8 cellular contexts compared by ENCODE assay signal in the genomic region with DNA sequence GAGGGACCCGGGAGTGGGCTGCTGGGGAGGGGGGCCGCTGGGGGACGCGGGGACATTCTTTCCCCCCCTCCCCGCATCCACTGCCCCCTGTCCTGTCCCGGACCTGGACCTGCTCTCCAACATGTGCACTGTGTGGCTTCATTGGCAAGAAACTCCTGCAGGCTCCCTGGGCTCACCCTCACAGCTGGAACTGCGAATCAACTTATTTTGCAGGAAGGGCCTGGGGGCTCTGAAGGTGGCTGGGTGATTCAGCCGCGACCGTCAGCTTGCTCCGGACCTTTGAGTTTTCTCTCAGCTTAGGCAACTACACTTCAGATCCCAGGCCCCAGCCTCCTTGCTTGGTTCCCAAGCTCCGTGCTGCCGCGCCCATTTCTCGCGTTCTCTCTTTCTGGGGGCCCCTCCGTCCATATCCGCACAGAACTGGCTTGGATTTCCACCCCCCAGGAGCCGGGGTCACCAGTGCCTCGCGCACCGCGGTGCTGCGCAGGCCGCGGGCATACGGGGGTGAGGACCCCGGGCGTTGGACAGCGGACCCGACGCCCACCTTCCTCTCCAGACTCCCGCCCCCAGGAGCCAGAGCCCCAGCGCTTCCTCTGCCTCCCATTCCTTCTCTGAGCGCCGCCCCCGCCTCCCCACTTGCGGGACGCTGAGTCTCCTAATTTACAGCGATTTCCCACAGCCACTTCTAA. TPM values are rescaled to one million over a fixed set of nuclear protein-coding genes. Genes with fewer than 3 reads are reported as not detected.
A peak's percentile ranks its signal among the peaks of the same experiment; 100 is the strongest.
DNase-seq lines count a peak whose midpoint lies in the region; ATAC-seq and TF ChIP-seq lines count a peak whose summit lies in the region.

No MANE protein-coding gene starts in this region.

- H3K27me3 ChIP-seq in Loucy (ENCODE audit: insufficient read depth, low read length, poor library complexity, severe bottlenecking) (no peaks in the 10 kb centered on the region), lung (ENCODE audit: control insufficient read depth, insufficient read depth) (no peaks in the 10 kb centered on the region)

- no peaks in the 10 kb centered on the region for H3K9me3 ChIP-seq in Loucy (ENCODE audit: insufficient read depth, low read depth, low read length)
- no peaks in the 10 kb centered on the region for H3K9me3 ChIP-seq in lung (ENCODE audit: control insufficient read depth in 2 of 2, insufficient read depth in 1 of 2, low read length in 1 of 2)

- H3K27ac ChIP-seq in lung (ENCODE audit: low read depth in 1 of 2, low read length in 1 of 2) (peak overlapping the region; percentile 87 to 100), urinary bladder (ENCODE audit: low read depth) (peak overlapping the region; percentile 79)

- no peaks in the 10 kb centered on the region for H3F3A ChIP-seq in Loucy (ENCODE audit: low read depth)

- no peaks in the 10 kb centered on the region for H4K20me1 ChIP-seq in Loucy (ENCODE audit: insufficient read depth, low read length, poor library complexity, severe bottlenecking)

- H3K79me2 ChIP-seq in Loucy (ENCODE audit: insufficient read depth, low read length): peaks cover 10% of the 10 kb centered on the region; the same call in 1 of the 2 replicates

- no peaks in the 10 kb centered on the region for H3K36me3 ChIP-seq in Loucy (ENCODE audit: insufficient read depth, low read length)
- no peaks in the 10 kb centered on the region for H3K36me3 ChIP-seq in lung (ENCODE audit: control insufficient read depth in 2 of 2, insufficient read depth in 2 of 2, low read length in 2 of 2)
- H3K36me3 ChIP-seq in urinary bladder (ENCODE audit: insufficient read depth): no peaks in the 10 kb centered on the region

- DNase-seq in AG20443 (ENCODE audit: low spot score) (peak; percentile 47), choroid plexus epithelial cell (ENCODE audit: low read depth) (peak; percentile 64), lung (ENCODE audit: low spot score) (no peak), NCI-H2107 (lab: John Stamatoyannopoulos, UW) (no peak), NCI-H1048 (lab: John Stamatoyannopoulos, UW) (no peak), cerebellar nuclear complex (lab: John Stamatoyannopoulos, UW) (no peak)

- H3K9me2 ChIP-seq in Loucy (replicated peaks; ENCODE audit: low read depth, low read length): no peaks in the 10 kb centered on the region

- H3K4me3 ChIP-seq in Loucy (ENCODE audit: low read length, poor library complexity, severe bottlenecking): peak overlapping the region; percentile 80
- peak overlapping the region; percentile 92 for H3K4me3 ChIP-seq in choroid plexus epithelial cell (ENCODE audit: low read depth, low read length)
- peak overlapping the region; percentile 15 for H3K4me3 ChIP-seq in lung
- peak overlapping the region; percentile 95 for H3K4me3 ChIP-seq in urinary bladder (ENCODE audit: low read depth, low read length)

- H3K9ac ChIP-seq in Loucy (ENCODE audit: low read depth, low read length, poor library complexity, severe bottlenecking): peak overlapping the region; percentile 75

- H3K4me1 ChIP-seq in Loucy (ENCODE audit: insufficient read depth, low read length, poor library complexity, severe bottlenecking) (peaks cover 46% of the 10 kb centered on the region), lung (ENCODE audit: control insufficient read depth in 2 of 2, insufficient read depth in 2 of 2, low read length in 2 of 2) (peaks cover 9 to 29% of the 10 kb centered on the region in 2 donors), urinary bladder (ENCODE audit: insufficient read depth) (no peaks in the 10 kb centered on the region)

- peak overlapping the region; percentile 77 for H3K4me2 ChIP-seq in Loucy (ENCODE audit: low read depth, low read length, poor library complexity, severe bottlenecking)

- TF ChIP-seq CTCF in Loucy (conservative IDR thresholded peaks at IDR 0.05; ENCODE audit: low read length) (no peak), choroid plexus epithelial cell (conservative IDR thresholded peaks at IDR 0.05; ENCODE audit: low read depth, low read length) (no peak), lung (IDR thresholded peaks at IDR 0.05; ENCODE audit: control extremely low read depth, extremely low read depth) (no peak)

- WGBS in lung, 2 donors: 8 to 19% methylated on average over 35 to 40 of the region's 40 CpGs
- 6% methylated on average over 40 of the region's 40 CpGs for WGBS in urinary bladder

- ATAC-seq in lung (ENCODE audit: insufficient read depth, low FRiP score): no peak

- H2AFZ ChIP-seq in Loucy (ENCODE audit: low read length): 0 out of 2 replicates have a peak overlapping the region, but pooled peaks have one; percentile 83

RNA-seq across cellular contexts. Expression of gene AHNAK, which starts 0.5 kb away (rescaled TPM):
- total RNA-seq in lung (100 to 1,000 TPM; 396 to 707 TPM), urinary bladder (554 TPM)
- polyA plus RNA-seq in lung (10 to 100 TPM; 66.5 to 79.9 TPM), urinary bladder (200 TPM)

RNA-seq across cellular contexts. Expression of gene EEF1G, which starts 26.6 kb away (rescaled TPM):
- total RNA-seq in lung (1,000 to 10,000 TPM in 1 of 2 donors, 100 to 1,000 TPM in 1; 941 to 1,160 TPM), urinary bladder (863 TPM)
- polyA plus RNA-seq in lung (1,000 to 10,000 TPM; 1,043 to 1,130 TPM), urinary bladder (1,468 TPM)

RNA-seq across cellular contexts. Expression of gene TUT1, which starts 44.2 kb away (rescaled TPM):
- 10 to 100 TPM; 10.8 to 19.4 TPM for total RNA-seq in lung
- polyA plus RNA-seq in lung: 10 to 100 TPM; 15.2 to 21.9 TPM
- 5.1 TPM for total RNA-seq in urinary bladder
- polyA plus RNA-seq in urinary bladder: 14.3 TPM

RNA-seq across cellular contexts. Expression of gene MTA2, which starts 54.6 kb away (rescaled TPM):
- total RNA-seq in lung (10 to 100 TPM; 53.7 to 74.4 TPM), urinary bladder (75.2 TPM)
- polyA plus RNA-seq in lung (10 to 100 TPM; 57.0 to 62.2 TPM), urinary bladder (52.8 TPM)

Comparison
In these comparisons a context has a peak if more than half of its experiments do, and no peak if none do; other contexts are left out.
1. DNase-seq: peak in AG20443 (single experiment) and choroid plexus epithelial cell (single experiment); none in lung (single experiment), NCI-H2107 (single experiment), NCI-H1048 (single experiment) and cerebellar nuclear complex (0 of 2).
2. H3K4me3 ChIP-seq: peak in every context shown above with its lines; median percentile 95 in urinary bladder; 92 in choroid plexus epithelial cell; 80 in Loucy; 15 in lung.